21 cellular contexts compared by ENCODE assay signal in genomic region chr6:155444952-155445903, GRCh38. TPM values are rescaled to one million over a fixed set of nuclear protein-coding genes. Genes with fewer than 3 reads are reported as not detected.
A peak's percentile ranks its signal among the peaks of the same experiment; 100 is the strongest.
DNase-seq lines count a peak whose midpoint lies in the region; ATAC-seq, FAIRE-seq and TF ChIP-seq lines count a peak whose summit lies in the region.
"Had no signal": no experiment of that assay in that cellular context is flagged by ENCODE, and none has a peak within 500 bp of the region (broad histone marks: within the 10 kb centered on the region; RNA-seq: fewer than 3 reads in every experiment).

No MANE protein-coding gene starts in this region.

- no peaks in the 10 kb centered on the region for H3K36me3 ChIP-seq in PC-9 (ENCODE audit: low read depth)

- POLR2A ChIA-PET in PC-9 (lab: Charles Lee; ENCODE audit: unreplicated experiment): no interaction called here

- no peaks in the 10 kb centered on the region for H3F3A ChIP-seq in PC-9 (ENCODE audit: insufficient read depth, low read depth)

- no peaks in the 10 kb centered on the region for H4K20me1 ChIP-seq in PC-9 (ENCODE audit: insufficient read depth)

- no peak overlapping the region for H2AFZ ChIP-seq in PC-9

- no peaks in the 10 kb centered on the region for H3K79me2 ChIP-seq in PC-9 (ENCODE audit: low read depth)

- H3K27me3 ChIP-seq in PC-9 (ENCODE audit: insufficient read depth, low read depth): no peaks in the 10 kb centered on the region

- H3K9me3 Mint-ChIP-seq in activated naive CD4-positive, alpha-beta T cell treated with anti-CD3 and anti-CD28 coated beads for 36 hours: no peaks in the 10 kb centered on the region
- H3K9me3 Mint-ChIP-seq in activated T-helper 1 cell treated with anti-CD3 and anti-CD28 coated beads, Interleukin-12 subunit alpha, Interleukin-12 subunit beta, Interleukin-2, Interleukin-4 antibody, amounts not matched to agents 30 ng/mL and 10 ng/mL and 1 ng/mL, durations not matched to agents 14 hours and 24 hours and 36 hours: no peaks in the 10 kb centered on the region

- peak overlapping the region; percentile 88 for H3K27ac ChIP-seq in PC-9
- H3K27ac ChIP-seq: C4-2B had no signal

- H3K4me2 ChIP-seq in PC-9: no peak overlapping the region

- ATAC-seq in stimulated activated naive CD8-positive, alpha-beta T cell treated with anti-CD3 and anti-CD28 coated beads, Interleukin-15, Interleukin-2, amounts not matched to agents 100 U/mL and 50 U/mL, for 24 hours: peak; percentile 46

- H3K4me1 ChIP-seq in PC-9 (replicated peaks; ENCODE audit: insufficient read depth): peaks cover 18% of the 10 kb centered on the region

- no peak overlapping the region for H3K4me3 ChIP-seq in PC-9

- no peaks in the 10 kb centered on the region for H3K27me3 Mint-ChIP-seq in activated naive CD4-positive, alpha-beta T cell treated with anti-CD3 and anti-CD28 coated beads for 36 hours (ENCODE audit: low read depth)
- H3K27me3 Mint-ChIP-seq in activated T-helper 1 cell treated with anti-CD3 and anti-CD28 coated beads, Interleukin-12 subunit alpha, Interleukin-12 subunit beta, Interleukin-2, Interleukin-4 antibody, amounts not matched to agents 30 ng/mL and 10 ng/mL and 1 ng/mL, durations not matched to agents 14 hours and 24 hours and 36 hours (ENCODE audit: insufficient read depth): peaks cover 5% of the 10 kb centered on the region

- H3K4me3 Mint-ChIP-seq in activated naive CD4-positive, alpha-beta T cell treated with anti-CD3 and anti-CD28 coated beads for 36 hours: no peak overlapping the region
- H3K4me3 Mint-ChIP-seq in activated T-helper 1 cell treated with anti-CD3 and anti-CD28 coated beads, Interleukin-12 subunit alpha, Interleukin-12 subunit beta, Interleukin-2, Interleukin-4 antibody, amounts not matched to agents 30 ng/mL and 10 ng/mL and 1 ng/mL, durations not matched to agents 14 hours and 24 hours and 36 hours: no peak overlapping the region

- peaks cover 21% of the 10 kb centered on the region for H3K4me1 Mint-ChIP-seq in activated naive CD4-positive, alpha-beta T cell treated with anti-CD3 and anti-CD28 coated beads for 36 hours (ENCODE audit: low read depth)
- H3K4me1 Mint-ChIP-seq in activated T-helper 1 cell treated with anti-CD3 and anti-CD28 coated beads, Interleukin-12 subunit alpha, Interleukin-12 subunit beta, Interleukin-2, Interleukin-4 antibody, amounts not matched to agents 30 ng/mL and 10 ng/mL and 1 ng/mL, durations not matched to agents 14 hours and 24 hours and 36 hours (ENCODE audit: low read depth): peaks cover 18% of the 10 kb centered on the region

- CTCF ChIA-PET in activated naive CD4-positive, alpha-beta T cell treated with anti-CD3 and anti-CD28 coated beads for 36 hours (lab: Charles Lee): no interaction called here
- CTCF ChIA-PET in PC-9 (lab: Charles Lee): no interaction called here

- H3K9me2 ChIP-seq in PC-9 (ENCODE audit: insufficient read depth): no peaks in the 10 kb centered on the region

- peak; percentile 19 for DNase-seq in activated naive CD4-positive, alpha-beta T cell treated with anti-CD3 and anti-CD28 coated beads for 36 hours
- DNase-seq in activated naive CD4-positive, alpha-beta T cell treated with Interleukin-2 at 50 U/mL for 16 hours: no peak
- DNase-seq in PC-9: no peak
- peak; percentile 11 for DNase-seq in activated T-helper 1 cell treated with anti-CD3 and anti-CD28 coated beads, Interleukin-12 subunit alpha, Interleukin-12 subunit beta, Interleukin-2, Interleukin-4 antibody, amounts not matched to agents 30 ng/mL and 10 ng/mL and 1 ng/mL, durations not matched to agents 14 hours and 24 hours and 36 hours (ENCODE audit: low spot score)
- no peak for DNase-seq in stimulated activated naive CD8-positive, alpha-beta T cell treated with anti-CD3 and anti-CD28 coated beads, Interleukin-15, Interleukin-2, amounts not matched to agents 100 U/mL and 50 U/mL, for 24 hours
- DNase-seq in urothelium cell line (ENCODE audit: low spot score): no peak
- DNase-seq in NCI-H2107 (lab: John Stamatoyannopoulos, UW): no peak
- DNase-seq: AML-193, DMS79, GOT3, KBM-7, MV-4-11, NCI-H1694 treated with DMSO at 0.1 percent for 48 hours, NCI-H2227 treated with DMSO at 0.1 percent for 48 hours, NCI-H510A treated with DMSO at 0.1 percent for 48 hours, NCI-H774, SHP77 had no signal

- no peak for TF ChIP-seq CTCF in PC-9 (conservative IDR thresholded peaks at IDR 0.05)

- no peaks in the 10 kb centered on the region for H3K36me3 Mint-ChIP-seq in activated naive CD4-positive, alpha-beta T cell treated with anti-CD3 and anti-CD28 coated beads for 36 hours (ENCODE audit: low read depth)
- no peaks in the 10 kb centered on the region for H3K36me3 Mint-ChIP-seq in activated T-helper 1 cell treated with anti-CD3 and anti-CD28 coated beads, Interleukin-12 subunit alpha, Interleukin-12 subunit beta, Interleukin-2, Interleukin-4 antibody, amounts not matched to agents 30 ng/mL and 10 ng/mL and 1 ng/mL, durations not matched to agents 14 hours and 24 hours and 36 hours (ENCODE audit: low read depth)

- FAIRE-seq in urothelium cell line (lab: Jason Lieb, UNC): no peak
- FAIRE-seq: GM12892, GM18507 had no signal

- H3K9me3 ChIP-seq in PC-9 (ENCODE audit: insufficient read depth, low read depth): no peaks in the 10 kb centered on the region

- intact Hi-C loops in activated naive CD4-positive, alpha-beta T cell treated with anti-CD3 and anti-CD28 coated beads for 36 hours (cut with micrococcal nuclease): no loop called here
- intact Hi-C loops in PC-9 (cut with micrococcal nuclease; ENCODE audit: unreplicated experiment): no loop called here
- intact Hi-C loops in activated T-helper 1 cell treated with anti-CD3 and anti-CD28 coated beads, Interleukin-12 subunit alpha, Interleukin-12 subunit beta, Interleukin-2, Interleukin-4 antibody, amounts not matched to agents 30 ng/mL and 10 ng/mL and 1 ng/mL, durations not matched to agents 14 hours and 24 hours and 36 hours (cut with micrococcal nuclease): loop anchor here (1.0 kb wide), 2 partner anchors 27 to 112 kb away; no protein-coding TSS in a partner anchor

- no TSS peak for BruUV-seq in PC-9 (replicated peaks; lab: Mats Ljungman, UMichigan)

- no peak overlapping the region for H3K27ac Mint-ChIP-seq in activated naive CD4-positive, alpha-beta T cell treated with anti-CD3 and anti-CD28 coated beads for 36 hours
- no peak overlapping the region for H3K27ac Mint-ChIP-seq in activated T-helper 1 cell treated with anti-CD3 and anti-CD28 coated beads, Interleukin-12 subunit alpha, Interleukin-12 subunit beta, Interleukin-2, Interleukin-4 antibody, amounts not matched to agents 30 ng/mL and 10 ng/mL and 1 ng/mL, durations not matched to agents 14 hours and 24 hours and 36 hours

RNA-seq across cellular contexts. Expression of gene NOX3, which starts 10.4 kb away (rescaled TPM):
- total RNA-seq in activated naive CD4-positive, alpha-beta T cell treated with anti-CD3 and anti-CD28 coated beads for 36 hours: not detected
- not detected in 2 replicates for total RNA-seq in PC-9 (2021)
- not detected in 2 replicates for total RNA-seq in activated T-helper 1 cell treated with anti-CD3 and anti-CD28 coated beads, Interleukin-12 subunit alpha, Interleukin-12 subunit beta, Interleukin-2, Interleukin-4 antibody, amounts not matched to agents 30 ng/mL and 10 ng/mL and 1 ng/mL, durations not matched to agents 14 hours and 24 hours and 36 hours
- total RNA-seq: RPMI7951 had no signal

Comparison
In these comparisons a context has a peak if more than half of its experiments do, and no peak if none do; other contexts are left out.
1. DNase-seq: peak in activated naive CD4-positive, alpha-beta T cell treated with anti-CD3 and anti-CD28 coated beads for 36 hours (single experiment) and activated T-helper 1 cell treated with anti-CD3 and anti-CD28 coated beads, Interleukin-12 subunit alpha, Interleukin-12 subunit beta, Interleukin-2, Interleukin-4 antibody, amounts not matched to agents 30 ng/mL and 10 ng/mL and 1 ng/mL, durations not matched to agents 14 hours and 24 hours and 36 hours (single experiment); none in activated naive CD4-positive, alpha-beta T cell treated with Interleukin-2 at 50 U/mL for 16 hours (single experiment), PC-9 (0 of 2), stimulated activated naive CD8-positive, alpha-beta T cell treated with anti-CD3 and anti-CD28 coated beads, Interleukin-15, Interleukin-2, amounts not matched to agents 100 U/mL and 50 U/mL, for 24 hours (single experiment), urothelium cell line (single experiment) and NCI-H2107 (single experiment).